8 cellular contexts compared by ENCODE assay signal in genomic region chr17:65785109-65785508, GRCh38.
A peak's percentile ranks its signal among the peaks of the same experiment; 100 is the strongest.
DNase-seq lines count a peak whose midpoint lies in the region; ATAC-seq and TF ChIP-seq lines count a peak whose summit lies in the region.

No MANE protein-coding gene starts in this region.

- peak; percentile 77 for DNase-seq in HT-29 (ENCODE audit: low spot score)
- peak; percentile 94 for DNase-seq in astrocyte of the cerebellum (ENCODE audit: low read depth)
- peak; percentile 96 for DNase-seq in iris pigment epithelial cell (ENCODE audit: low read depth)
- no peak for DNase-seq in thoracic aorta (ENCODE audit: low spot score)
- DNase-seq in activated effector memory CD4-positive, alpha-beta T cell treated with anti-CD3 and anti-CD28 coated beads, Interleukin-2, amount 50 U/mL, for 16 hours, result no peak
- no peak for DNase-seq in NCI-H2196 (lab: John Stamatoyannopoulos, UW; ENCODE audit: unreplicated experiment)

- in situ Hi-C loops in astrocyte of the cerebellum (cut with HindIII; ENCODE audit: low sequenced_read_pairs), result no loop called here

- H3K9me3 ChIP-seq in thoracic aorta, result no peaks in the 10 kb centered on the region

- ATAC-seq in thoracic aorta (ENCODE audit: insufficient number of reproducible peaks, low FRiP score, low read depth), result peak; percentile 91
- ATAC-seq in GM19452 (IDR thresholded peaks at IDR 0.05; ENCODE audit: unreplicated experiment), result no peak
- ATAC-seq in HG03039 (IDR thresholded peaks at IDR 0.05; ENCODE audit: unreplicated experiment), result no peak

- H3K27ac ChIP-seq in thoracic aorta, result peak overlapping the region in 1 of 2 donors; percentile 42

- TF ChIP-seq CTCF in astrocyte of the cerebellum (IDR thresholded peaks at IDR 0.05; ENCODE audit: low read depth, low read length, missing control alignments) (no peak), thoracic aorta (IDR thresholded peaks at IDR 0.05) (no peak)

- no peaks in the 10 kb centered on the region for H3K27me3 ChIP-seq in thoracic aorta (replicated peaks; ENCODE audit: insufficient read depth)

- H3K4me3 ChIP-seq in astrocyte of the cerebellum (ENCODE audit: low read depth, low read length), result no peak overlapping the region
- H3K4me3 ChIP-seq in thoracic aorta, result no peak overlapping the region

- H3K4me1 ChIP-seq in thoracic aorta (ENCODE audit: control insufficient read depth in 1 of 2, low read depth in 2 of 2), result peaks cover 19 to 27% of the 10 kb centered on the region in 2 donors

- H3K36me3 ChIP-seq in thoracic aorta, result no peaks in the 10 kb centered on the region

Comparison
In these comparisons a context has a peak if more than half of its experiments do, and no peak if none do; other contexts are left out.
1. DNase-seq: peak in HT-29 (single experiment), astrocyte of the cerebellum (single experiment) and iris pigment epithelial cell (single experiment); none in thoracic aorta (single experiment), activated effector memory CD4-positive, alpha-beta T cell treated with anti-CD3 and anti-CD28 coated beads, Interleukin-2, amount 50 U/mL, for 16 hours (single experiment) and NCI-H2196 (single experiment).